ENCODE assay signal across 1 cellular context in genomic region chr6:11179978-11180303, GRCh38.
TF ChIP-seq lines count a peak whose summit lies in the region.

No MANE protein-coding gene starts in this region.

TF ChIP-seq in GM23338, 12 proteins besides CTCF, POLR2A, EP300 and RAD21 (continued from another document):
- no peak for TF ChIP-seq ZNF462 (CRISPR knock-in tag; IDR thresholded peaks at IDR 0.05)
- TF ChIP-seq JUNB (IDR thresholded peaks at IDR 0.05; ENCODE audit: unreplicated experiment), result no peak
- no peak for TF ChIP-seq POLR2AphosphoS5 (IDR thresholded peaks at IDR 0.05; ENCODE audit: low read depth)
- no peak for TF ChIP-seq STAT1 (IDR thresholded peaks at IDR 0.05; ENCODE audit: unreplicated experiment)
- no peak for TF ChIP-seq EZH2phosphoT487 (IDR thresholded peaks at IDR 0.05; ENCODE audit: unreplicated experiment)
- TF ChIP-seq NANOG (IDR thresholded peaks at IDR 0.05; ENCODE audit: borderline replicate concordance), result no peak
- TF ChIP-seq CREB1 (CRISPR knock-in tag; IDR thresholded peaks at IDR 0.05; ENCODE audit: low read depth), result no peak
- no peak for TF ChIP-seq REST (IDR thresholded peaks at IDR 0.05; ENCODE audit: unreplicated experiment)
- TF ChIP-seq, protein P1, sequence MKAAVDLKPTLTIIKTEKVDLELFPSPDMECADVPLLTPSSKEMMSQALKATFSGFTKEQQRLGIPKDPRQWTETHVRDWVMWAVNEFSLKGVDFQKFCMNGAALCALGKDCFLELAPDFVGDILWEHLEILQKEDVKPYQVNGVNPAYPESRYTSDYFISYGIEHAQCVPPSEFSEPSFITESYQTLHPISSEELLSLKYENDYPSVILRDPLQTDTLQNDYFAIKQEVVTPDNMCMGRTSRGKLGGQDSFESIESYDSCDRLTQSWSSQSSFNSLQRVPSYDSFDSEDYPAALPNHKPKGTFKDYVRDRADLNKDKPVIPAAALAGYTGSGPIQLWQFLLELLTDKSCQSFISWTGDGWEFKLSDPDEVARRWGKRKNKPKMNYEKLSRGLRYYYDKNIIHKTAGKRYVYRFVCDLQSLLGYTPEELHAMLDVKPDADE (IDR thresholded peaks at IDR 0.05), result no peak
- no peak for TF ChIP-seq ZNF114 (CRISPR knock-in tag; IDR thresholded peaks at IDR 0.05)
